In genomic region chr19:13150919-13151604, GRCh38 we compare ENCODE assay signal across 8 cellular contexts. TPM values are rescaled to one million over a fixed set of nuclear protein-coding genes. Genes with fewer than 3 reads are reported as not detected.
DNase-seq lines count a peak whose midpoint lies in the region; ATAC-seq and TF ChIP-seq lines count a peak whose summit lies in the region.

No MANE protein-coding gene starts in this region.

- CTCF ChIA-PET in AG04449 (lab: Yijun Ruan, JAX): interaction anchor here (0.7 to 2.2 kb wide), 7 partner anchors 10 to 186 kb away, joined by 3 to 17 read pairs (median 5); partner anchors contain the start of gene NACC1

- intact Hi-C loops in psoas muscle (cut with DNase I): loop anchor here (1.0 to 5.0 kb wide), 3 partner anchors 33 to 1411 kb away; partner anchors contain the start of gene NACC1 (in 1 of the 2)

- ATAC-seq in gastroesophageal sphincter (no peak), psoas muscle (peak in 1 of 4 donors; percentile 0)

- H3K36me3 Mint-ChIP-seq in activated T-cell treated with anti-CD3 and anti-CD28 coated beads, Interleukin-2, amount 50 U/mL, for 24 hours (ENCODE audit: low read depth): peaks cover 61% of the 10 kb centered on the region

- H3K27me3 ChIP-seq in HL-60 (ENCODE audit: insufficient read depth, poor library complexity, severe bottlenecking) (no peaks in the 10 kb centered on the region), gastroesophageal sphincter (no peaks in the 10 kb centered on the region), psoas muscle (ENCODE audit: insufficient read depth in 3 of 3, low read length in 2 of 3) (no peaks in the 10 kb centered on the region)

- H3K4me1 Mint-ChIP-seq in activated T-cell treated with anti-CD3 and anti-CD28 coated beads, Interleukin-2, amount 50 U/mL, for 24 hours (ENCODE audit: low read depth): peaks cover 29% of the 10 kb centered on the region

- H3K27ac Mint-ChIP-seq in activated T-cell treated with anti-CD3 and anti-CD28 coated beads, Interleukin-2, amount 50 U/mL, for 24 hours: peak overlapping the region; percentile 99

- no peak for TF ChIP-seq CTCF in AG04449 (IDR thresholded peaks at IDR 0.05; ENCODE audit: insufficient read depth, low read length, missing control alignments)
- TF ChIP-seq CTCF in HL-60 (IDR thresholded peaks at IDR 0.05; ENCODE audit: insufficient read depth, low read length): no peak
- peak in 1 of 4 experiments; percentile 28 for TF ChIP-seq CTCF in gastroesophageal sphincter (IDR thresholded peaks at IDR 0.05)
- TF ChIP-seq CTCF in psoas muscle (IDR thresholded peaks at IDR 0.05): no peak

- WGBS in gastroesophageal sphincter (ENCODE audit: low coverage in 1 of 2), 2 donors: 0% methylated on average over 4 to 6 of the region's 34 CpGs
- WGBS in psoas muscle, 3 donors: 0 to 1% (median 0%) methylated on average over 34 of the region's 34 CpGs

- H3K27ac ChIP-seq in HL-60 (replicated peaks): peak overlapping the region; percentile 89
- H3K27ac ChIP-seq in gastroesophageal sphincter: peak overlapping the region; percentile 98 to 100 (median 99)
- H3K27ac ChIP-seq in psoas muscle: peak overlapping the region; percentile 96

- no peaks in the 10 kb centered on the region for H3K9me3 ChIP-seq in gastroesophageal sphincter
- H3K9me3 ChIP-seq in psoas muscle: no peaks in the 10 kb centered on the region

- POLR2A ChIA-PET in AG04449 (lab: Yijun Ruan, JAX): interaction anchor here (1.7 to 1.8 kb wide), 2 partner anchors 12 to 19 kb away, joined by 5 to 8 read pairs; no protein-coding TSS in a partner anchor

- TF ChIP-seq EP300 in gastroesophageal sphincter (IDR thresholded peaks at IDR 0.05): no peak

- no peak for TF ChIP-seq POLR2A in gastroesophageal sphincter (IDR thresholded peaks at IDR 0.05)

- peak overlapping the region; percentile 99 for H3K4me3 Mint-ChIP-seq in activated T-cell treated with anti-CD3 and anti-CD28 coated beads, Interleukin-2, amount 50 U/mL, for 24 hours

- H3K4me3 ChIP-seq in AG04449 (ENCODE audit: low read depth, low read length) (peak overlapping the region; percentile 96), HL-60 (replicated peaks; ENCODE audit: insufficient read depth, low read length) (peak overlapping the region; percentile 71), gastroesophageal sphincter (peak overlapping the region; percentile 94 to 96), psoas muscle (peak overlapping the region; percentile 93)

- DNase-seq in AG04449 (ENCODE audit: low read depth, low spot score) (no peak), HL-60 (ENCODE audit: low read depth in 1 of 2, low spot score in 1 of 2) (no peak), psoas muscle (no peak), NCI-H774 (lab: John Stamatoyannopoulos, UW) (no peak), NCI-H1092 (lab: John Stamatoyannopoulos, UW) (no peak), NCI-H2107 treated with DMSO at 0.1 percent for 48 hours (lab: John Stamatoyannopoulos, UW; ENCODE audit: unreplicated experiment) (no peak)
- DNase-seq in activated T-cell treated with anti-CD3 and anti-CD28 coated beads, Interleukin-2, amount 50 U/mL, for 24 hours: peak; percentile 65

- H3K9me3 Mint-ChIP-seq in activated T-cell treated with anti-CD3 and anti-CD28 coated beads, Interleukin-2, amount 50 U/mL, for 24 hours: no peaks in the 10 kb centered on the region

- peaks cover 0 to 63% (median 19%) of the 10 kb centered on the region in 3 donors for H3K4me1 ChIP-seq in gastroesophageal sphincter
- peaks cover 22% of the 10 kb centered on the region for H3K4me1 ChIP-seq in psoas muscle

- H3K36me3 ChIP-seq in gastroesophageal sphincter (peaks cover 0 to 7% of the 10 kb centered on the region in 2 donors), psoas muscle (ENCODE audit: insufficient read depth in 1 of 2, low read depth in 1 of 2) (peaks cover 0 to 10% of the 10 kb centered on the region in 2 donors)

- H3K27me3 Mint-ChIP-seq in activated T-cell treated with anti-CD3 and anti-CD28 coated beads, Interleukin-2, amount 50 U/mL, for 24 hours: no peaks in the 10 kb centered on the region

RNA-seq across cellular contexts. Expression of gene IER2, which starts 0.9 kb away (rescaled TPM):
- total RNA-seq in gastroesophageal sphincter: 10 to 100 TPM; 33.8 to 62.1 (median 48.0) TPM
- 10 to 100 TPM; 16.8 to 31.2 (median 29.9) TPM for total RNA-seq in psoas muscle
- polyA plus RNA-seq in psoas muscle: 10 to 100 TPM; 12.9 to 62.7 (median 18.2) TPM

RNA-seq across cellular contexts. Expression of gene STX10, which starts 0.9 kb away (rescaled TPM):
- total RNA-seq in gastroesophageal sphincter (10 to 100 TPM; 45.1 to 69.0 (median 53.0) TPM), psoas muscle (10 to 100 TPM; 18.5 to 20.4 (median 19.3) TPM)
- 10 to 100 TPM; 34.5 to 63.3 (median 43.6) TPM for polyA plus RNA-seq in psoas muscle

RNA-seq across cellular contexts. Expression of gene NACC1, which starts 33.0 kb away (rescaled TPM):
- total RNA-seq in gastroesophageal sphincter (10 to 100 TPM; 23.8 to 55.2 (median 26.2) TPM), psoas muscle (10 to 100 TPM; 32.1 to 48.9 (median 37.9) TPM)
- 10 to 100 TPM; 11.9 to 63.4 (median 45.8) TPM for polyA plus RNA-seq in psoas muscle

RNA-seq across cellular contexts. Expression of gene TRMT1, which starts 34.5 kb away (rescaled TPM):
- total RNA-seq in gastroesophageal sphincter (10 to 100 TPM; 25.7 to 30.0 (median 28.7) TPM), psoas muscle (10 to 100 TPM; 31.6 to 45.3 (median 35.1) TPM)
- 10 to 100 TPM; 42.3 to 87.1 (median 45.4) TPM for polyA plus RNA-seq in psoas muscle

RNA-seq across cellular contexts. Expression of gene LYL1, which starts 48.4 kb away (rescaled TPM):
- total RNA-seq in gastroesophageal sphincter (10 to 100 TPM in 2 of 4 donors, 1 to 10 TPM in 2; 9.9 to 11.8 (median 10.8) TPM), psoas muscle (1 to 10 TPM; 2.1 to 4.6 (median 3.2) TPM)
- 1 to 10 TPM; 1.1 to 3.4 (median 1.1) TPM for polyA plus RNA-seq in psoas muscle
